In genomic region chr1:116671072-116671471, GRCh38 we compare ENCODE assay signal across 1 cellular context. TPM values are rescaled to one million over a fixed set of nuclear protein-coding genes. Genes with fewer than 3 reads are reported as not detected.
"Had no signal": no experiment of that assay in that cellular context is flagged by ENCODE, and none has a peak within 500 bp of the region (broad histone marks: within the 10 kb centered on the region; RNA-seq: fewer than 3 reads in every experiment).

No MANE protein-coding gene starts in this region.

RNA-seq across cellular contexts. Expression of gene IGSF3, which starts 3.5 kb away (rescaled TPM):
- total RNA-seq: OCI-LY7 had no signal
